ENCODE assay signal across 17 cellular contexts in genomic region chr14:91484744-91485143, GRCh38. TPM values are rescaled to one million over a fixed set of nuclear protein-coding genes. Genes with fewer than 3 reads are reported as not detected.
DNase-seq lines count a peak whose midpoint lies in the region; ATAC-seq and FAIRE-seq lines count a peak whose summit lies in the region.
"Had no signal": no experiment of that assay in that cellular context is flagged by ENCODE, and none has a peak within 500 bp of the region (broad histone marks: within the 10 kb centered on the region; RNA-seq: fewer than 3 reads in every experiment).

No MANE protein-coding gene starts in this region.

- FAIRE-seq in GM19239 (lab: Jason Lieb, UNC): peak; percentile 82
- FAIRE-seq: A549 had no signal

- no peak overlapping the region for H3K4me3 Mint-ChIP-seq in activated CD8-positive, alpha-beta memory T cell treated with anti-CD3 and anti-CD28 coated beads, Interleukin-2, amount 10 ng/mL, durations not matched to agents 7 days and 5 days
- H3K4me3 Mint-ChIP-seq in activated T-helper 2 cell treated with anti-CD3 and anti-CD28 coated beads, Interferon-gamma antibody, Interleukin-2, Interleukin-4, amounts not matched to agents 10 μg/mL and 5 μg/mL and 100 μg/mL, durations not matched to agents 14 hours and 24 hours and 36 hours (ENCODE audit: low read depth): no peak overlapping the region
- H3K4me3 Mint-ChIP-seq in naive thymus-derived CD8-positive, alpha-beta T cell: peak overlapping the region in 1 of 10 donors; percentile 37

- CTCF ChIA-PET in activated CD8-positive, alpha-beta memory T cell treated with anti-CD3 and anti-CD28 coated beads, Interleukin-2, amount 10 ng/mL, durations not matched to agents 7 days and 5 days (lab: Charles Lee): interaction anchor here (1.5 to 1.6 kb wide), 2 partner anchors 22 to 512 kb away, joined by 3 to 4 read pairs; no protein-coding TSS in a partner anchor

- H3K4me1 Mint-ChIP-seq in activated CD8-positive, alpha-beta memory T cell treated with anti-CD3 and anti-CD28 coated beads, Interleukin-2, amount 10 ng/mL, durations not matched to agents 7 days and 5 days: peaks cover 34% of the 10 kb centered on the region
- H3K4me1 Mint-ChIP-seq in activated T-helper 2 cell treated with anti-CD3 and anti-CD28 coated beads, Interferon-gamma antibody, Interleukin-2, Interleukin-4, amounts not matched to agents 10 μg/mL and 5 μg/mL and 100 μg/mL, durations not matched to agents 14 hours and 24 hours and 36 hours (ENCODE audit: low read depth): peaks cover 27% of the 10 kb centered on the region
- peaks cover 26 to 67% (median 64%) of the 10 kb centered on the region in 4 donors for H3K4me1 Mint-ChIP-seq in naive thymus-derived CD8-positive, alpha-beta T cell

- H3K27me3 Mint-ChIP-seq in activated CD8-positive, alpha-beta memory T cell treated with anti-CD3 and anti-CD28 coated beads, Interleukin-2, amount 10 ng/mL, durations not matched to agents 7 days and 5 days: no peaks in the 10 kb centered on the region
- H3K27me3 Mint-ChIP-seq in activated T-helper 2 cell treated with anti-CD3 and anti-CD28 coated beads, Interferon-gamma antibody, Interleukin-2, Interleukin-4, amounts not matched to agents 10 μg/mL and 5 μg/mL and 100 μg/mL, durations not matched to agents 14 hours and 24 hours and 36 hours (ENCODE audit: low read depth): no peaks in the 10 kb centered on the region
- H3K27me3 Mint-ChIP-seq in naive thymus-derived CD8-positive, alpha-beta T cell: no peaks in the 10 kb centered on the region

- H3K27ac Mint-ChIP-seq in activated CD8-positive, alpha-beta memory T cell treated with anti-CD3 and anti-CD28 coated beads, Interleukin-2, amount 10 ng/mL, durations not matched to agents 7 days and 5 days: peak overlapping the region; percentile 55
- peak overlapping the region; percentile 44 for H3K27ac Mint-ChIP-seq in activated T-helper 2 cell treated with anti-CD3 and anti-CD28 coated beads, Interferon-gamma antibody, Interleukin-2, Interleukin-4, amounts not matched to agents 10 μg/mL and 5 μg/mL and 100 μg/mL, durations not matched to agents 14 hours and 24 hours and 36 hours
- peak overlapping the region in 9 of 10 donors; percentile 15 to 84 (median 63) for H3K27ac Mint-ChIP-seq in naive thymus-derived CD8-positive, alpha-beta T cell

- intact Hi-C loops in activated T-helper 2 cell treated with anti-CD3 and anti-CD28 coated beads, Interferon-gamma antibody, Interleukin-2, Interleukin-4, amounts not matched to agents 10 μg/mL and 5 μg/mL and 100 μg/mL, durations not matched to agents 14 hours and 24 hours and 36 hours (cut with micrococcal nuclease): no loop called here

- no peak for ATAC-seq in activated CD8-positive, alpha-beta memory T cell treated with anti-CD3 and anti-CD28 coated beads, Interleukin-2, amount 10 ng/mL, durations not matched to agents 7 days and 5 days
- ATAC-seq in naive thymus-derived CD8-positive, alpha-beta T cell: peak; percentile 59 to 72
- no peak for ATAC-seq in GM19023 (IDR thresholded peaks at IDR 0.05; ENCODE audit: unreplicated experiment)
- no peak for ATAC-seq in GM21390 (IDR thresholded peaks at IDR 0.05; ENCODE audit: unreplicated experiment)
- ATAC-seq: A549, gastroesophageal sphincter had no signal

- H3K9me3 Mint-ChIP-seq in activated CD8-positive, alpha-beta memory T cell treated with anti-CD3 and anti-CD28 coated beads, Interleukin-2, amount 10 ng/mL, durations not matched to agents 7 days and 5 days (ENCODE audit: low read depth): no peaks in the 10 kb centered on the region
- H3K9me3 Mint-ChIP-seq in activated T-helper 2 cell treated with anti-CD3 and anti-CD28 coated beads, Interferon-gamma antibody, Interleukin-2, Interleukin-4, amounts not matched to agents 10 μg/mL and 5 μg/mL and 100 μg/mL, durations not matched to agents 14 hours and 24 hours and 36 hours: no peaks in the 10 kb centered on the region
- no peaks in the 10 kb centered on the region for H3K9me3 Mint-ChIP-seq in naive thymus-derived CD8-positive, alpha-beta T cell

- DNase-seq in activated CD8-positive, alpha-beta memory T cell treated with anti-CD3 and anti-CD28 coated beads, Interleukin-2, amount 10 ng/mL, durations not matched to agents 7 days and 5 days: no peak
- DNase-seq in activated CD8-positive, alpha-beta memory T cell treated with anti-CD3 and anti-CD28 coated beads, Interleukin-2, amount 50 U/mL, for 48 hours: no peak
- no peak for DNase-seq in GM19239 (ENCODE audit: insufficient read length, low spot score)
- DNase-seq in activated T-helper 2 cell treated with anti-CD3 and anti-CD28 coated beads, Interferon-gamma antibody, Interleukin-2, Interleukin-4, amounts not matched to agents 10 μg/mL and 5 μg/mL and 100 μg/mL, durations not matched to agents 14 hours and 24 hours and 36 hours (ENCODE audit: low spot score): no peak
- DNase-seq in naive thymus-derived CD8-positive, alpha-beta T cell: no peak
- no peak for DNase-seq in stimulated activated CD4-positive, alpha-beta T cell treated with anti-CD3 and anti-CD28 coated beads, Interleukin-4, amount 100 ng/mL, for 24 hours
- DNase-seq: EL; H7; NCI-H1436; NCI-H2227 treated with DMSO at 0.1 percent for 48 hours; NK-92 treated with Interleukin-12 subunit alpha and Interleukin-12 subunit beta, amount 100 ng/mL, for 24 hours; spleen; WERI-Rb-1 had no signal

- POLR2A ChIA-PET in naive thymus-derived CD8-positive, alpha-beta T cell (lab: Charles Lee): no interaction called here

- peaks cover 68% of the 10 kb centered on the region for H3K36me3 Mint-ChIP-seq in activated CD8-positive, alpha-beta memory T cell treated with anti-CD3 and anti-CD28 coated beads, Interleukin-2, amount 10 ng/mL, durations not matched to agents 7 days and 5 days
- peaks cover 79% of the 10 kb centered on the region for H3K36me3 Mint-ChIP-seq in activated T-helper 2 cell treated with anti-CD3 and anti-CD28 coated beads, Interferon-gamma antibody, Interleukin-2, Interleukin-4, amounts not matched to agents 10 μg/mL and 5 μg/mL and 100 μg/mL, durations not matched to agents 14 hours and 24 hours and 36 hours (ENCODE audit: low read depth)
- H3K36me3 Mint-ChIP-seq in naive thymus-derived CD8-positive, alpha-beta T cell: peaks cover 5 to 95% (median 29%) of the 10 kb centered on the region in 3 donors

RNA-seq across cellular contexts. Expression of gene PPP4R3A, which starts 25.4 kb away (rescaled TPM):
- 100 to 1,000 TPM; 138 to 148 TPM for total RNA-seq in activated CD8-positive, alpha-beta memory T cell treated with anti-CD3 and anti-CD28 coated beads, Interleukin-2, amount 10 ng/mL, durations not matched to agents 7 days and 5 days
- 104 and 121 TPM in 2 replicates for total RNA-seq in activated T-helper 2 cell treated with anti-CD3 and anti-CD28 coated beads, Interferon-gamma antibody, Interleukin-2, Interleukin-4, amounts not matched to agents 10 μg/mL and 5 μg/mL and 100 μg/mL, durations not matched to agents 14 hours and 24 hours and 36 hours
- 100 to 1,000 TPM; 197 to 208 TPM for total RNA-seq in naive thymus-derived CD8-positive, alpha-beta T cell
- 100 to 1,000 TPM in 1 of 3 donors, 10 to 100 TPM in 2; 73.8 to 121 (median 75.3) TPM for polyA plus RNA-seq in naive thymus-derived CD8-positive, alpha-beta T cell

Comparison
In these comparisons a context has a peak if more than half of its experiments do, and no peak if none do; other contexts are left out.
1. ATAC-seq: peak in naive thymus-derived CD8-positive, alpha-beta T cell (2 of 2); none in activated CD8-positive, alpha-beta memory T cell treated with anti-CD3 and anti-CD28 coated beads, Interleukin-2, amount 10 ng/mL, durations not matched to agents 7 days and 5 days (single experiment), GM19023 (single experiment) and GM21390 (single experiment).
2. Peak in every context shown above with its lines, with median percentiles within 50 percentile points of each other: H3K27ac Mint-ChIP-seq.